ENCODE assay signal across 18 cellular contexts in the genomic region with DNA sequence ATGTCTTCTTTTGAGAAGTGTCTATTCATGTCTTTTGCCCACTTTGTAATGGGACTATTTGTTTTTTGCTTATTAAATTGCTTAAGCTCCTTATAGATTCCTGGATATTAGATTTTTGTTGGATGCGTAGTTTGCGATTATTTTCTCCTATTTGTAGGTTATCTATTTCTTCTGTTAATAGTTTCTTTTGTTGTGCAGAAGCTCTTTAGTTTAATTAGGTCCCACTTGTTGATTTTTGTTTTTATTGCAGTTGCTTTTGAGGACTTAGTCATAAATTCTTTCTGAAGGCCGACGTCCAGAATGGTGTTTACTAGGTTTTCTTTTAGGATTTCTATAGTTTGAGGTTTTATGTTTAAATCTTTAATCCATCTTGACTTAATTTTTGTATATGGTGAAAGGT.
DNase-seq lines count a peak whose midpoint lies in the region; ATAC-seq and TF ChIP-seq lines count a peak whose summit lies in the region.
"Had no signal": no experiment of that assay in that cellular context is flagged by ENCODE, and none has a peak within 500 bp of the region (broad histone marks: within the 10 kb centered on the region; RNA-seq: fewer than 3 reads in every experiment).

No MANE protein-coding gene starts in this region.

- POLR2A ChIA-PET in MCF 10A (lab: Yijun Ruan, JAX) = interaction anchor here (0.7 to 7.9 kb wide), 10 partner anchors 14 to 174 kb away, joined by 3 to 113 read pairs (median 4); partner anchors contain the start of genes NFKBIA, PPP2R3C and PSMA6

- H3K27ac Mint-ChIP-seq in MCF 10A (ENCODE audit: low read depth, unreplicated experiment) = peak overlapping the region; percentile 35
- peak overlapping the region; percentile 53 for H3K27ac Mint-ChIP-seq in T-helper 17 cell
- H3K27ac Mint-ChIP-seq: CD4-positive, alpha-beta T cell; GM23338; H9; HFFc6 had no signal

- intact Hi-C loops in MCF 10A (cut with micrococcal nuclease) = loop anchor here (1.0 to 5.0 kb wide), 2 partner anchors 87 to 178 kb away; no protein-coding TSS in a partner anchor
- intact Hi-C loops in mammary epithelial cell (cut with micrococcal nuclease) = loop anchor here (1.0 kb wide), 2 partner anchors 178 to 184 kb away; no protein-coding TSS in a partner anchor

- H3K36me3 ChIP-seq in mammary epithelial cell (ENCODE audit: insufficient read depth, low read length) (no peaks in the 10 kb centered on the region), DND-41 (ENCODE audit: insufficient read depth, low read length) (no peaks in the 10 kb centered on the region)
- H3K36me3 ChIP-seq: BE2C had no signal

- no peak overlapping the region for H3K4me2 ChIP-seq in mammary epithelial cell (ENCODE audit: insufficient read depth, low read depth, low read length)
- no peak overlapping the region for H3K4me2 ChIP-seq in DND-41 (ENCODE audit: insufficient read depth, low read length)
- H3K4me2 ChIP-seq: GM23338 had no signal

- H3K27me3 ChIP-seq in mammary epithelial cell (ENCODE audit: insufficient read depth, low read length) (no peaks in the 10 kb centered on the region), DND-41 (ENCODE audit: insufficient read depth, low read length, poor library complexity) (no peaks in the 10 kb centered on the region)
- H3K27me3 ChIP-seq: BE2C; BLaER1 treated with 17β-estradiol and CSF1 and Interleukin-3, amounts not matched to agents 10 nM and 100 nM had no signal

- no peaks in the 10 kb centered on the region for H4K20me1 ChIP-seq in mammary epithelial cell (ENCODE audit: insufficient read depth, low read length)
- H4K20me1 ChIP-seq in DND-41 (ENCODE audit: insufficient read depth, low read length) = no peaks in the 10 kb centered on the region
- H4K20me1 ChIP-seq: BLaER1 treated with 17β-estradiol and CSF1 and Interleukin-3, amounts not matched to agents 10 nM and 100 nM had no signal

- peaks cover 1% of the 10 kb centered on the region for H3K4me1 ChIP-seq in mammary epithelial cell (ENCODE audit: insufficient read depth, low read length)
- H3K4me1 ChIP-seq in DND-41 (ENCODE audit: insufficient read depth, low read length) = peaks cover 34% of the 10 kb centered on the region

- H2AFZ ChIP-seq in mammary epithelial cell (ENCODE audit: low read depth, low read length) (no peak overlapping the region), DND-41 (ENCODE audit: low read depth, low read length) (no peak overlapping the region)
- H2AFZ ChIP-seq: GM23338 had no signal

- no peak overlapping the region for H3K4me3 ChIP-seq in mammary epithelial cell (replicated peaks in 1 of 3; ENCODE audit: insufficient read depth in 1 of 3, low read depth in 2 of 3, low read length in 3 of 3)
- no peak overlapping the region for H3K4me3 ChIP-seq in DND-41 (ENCODE audit: low read depth in 1 of 2, low read length in 2 of 2)
- H3K4me3 ChIP-seq: BLaER1 treated with 17β-estradiol and CSF1 and Interleukin-3, amounts not matched to agents 10 nM and 100 nM; GM23338 had no signal

- H3K9me3 Mint-ChIP-seq in MCF 10A (ENCODE audit: unreplicated experiment) = no peaks in the 10 kb centered on the region
- H3K9me3 Mint-ChIP-seq: CD14-positive monocyte; CD4-positive, alpha-beta T cell; CD8-positive, alpha-beta memory T cell; GM23338; H9; HFFc6 had no signal

- DNase-seq in MCF 10A (ENCODE audit: unreplicated experiment) = no peak
- no peak for DNase-seq in mammary epithelial cell
- DNase-seq in DND-41 = no peak
- DNase-seq in T-helper 17 cell = no peak
- no peak for DNase-seq in SK-N-DZ (ENCODE audit: low spot score)
- DNase-seq in activated CD8-positive, alpha-beta memory T cell treated with anti-CD3 and anti-CD28 coated beads, Interleukin-2, amount 50 U/mL, for 4 hours = no peak
- DNase-seq: BE2C; CD4-positive, alpha-beta T cell; DMS 273 treated with DMSO at 0.1 percent for 48 hours; DMS79; GF-D8; H9; HFFc6 had no signal

- dilution Hi-C loops in mammary epithelial cell (cut with HindIII; ENCODE audit: low sequenced_read_pairs) = no loop called here

- TF ChIP-seq CTCF in MCF 10A (IDR thresholded peaks at IDR 0.05; ENCODE audit: unreplicated experiment) (no peak), mammary epithelial cell (conservative IDR thresholded peaks at IDR 0.05 in 1 of 2, IDR thresholded peaks at IDR 0.05 in 1 of 2; ENCODE audit: extremely low read depth in 1 of 2, insufficient read depth in 1 of 2, low read depth in 1 of 2, low read length in 2 of 2) (no peak), DND-41 (IDR thresholded peaks at IDR 0.05; ENCODE audit: borderline replicate concordance, extremely low read depth, low read length, poor library complexity, severe bottlenecking) (no peak)

- H3K9me3 ChIP-seq in mammary epithelial cell (replicated peaks; ENCODE audit: insufficient read depth, low read length) (no peaks in the 10 kb centered on the region), DND-41 (ENCODE audit: insufficient read depth, low read length, severe bottlenecking) (no peaks in the 10 kb centered on the region), T-helper 17 cell (ENCODE audit: control insufficient read depth, low read length, poor library complexity, severe bottlenecking) (no peaks in the 10 kb centered on the region)
- H3K9me3 ChIP-seq: BE2C; BLaER1 treated with 17β-estradiol and CSF1 and Interleukin-3, amounts not matched to agents 10 nM and 100 nM had no signal

- in situ Hi-C loops in mammary epithelial cell (cut with MboI; ENCODE audit: low sequenced_read_pairs in 2 of 2) = no loop called here

- peaks cover 6% of the 10 kb centered on the region for H3K36me3 Mint-ChIP-seq in MCF 10A (ENCODE audit: insufficient read depth, unreplicated experiment)
- peaks cover 2% of the 10 kb centered on the region for H3K36me3 Mint-ChIP-seq in T-helper 17 cell (ENCODE audit: low read depth)

- H3K4me1 Mint-ChIP-seq in MCF 10A (ENCODE audit: insufficient read depth, unreplicated experiment) (peaks cover 18% of the 10 kb centered on the region), T-helper 17 cell (peaks cover 30% of the 10 kb centered on the region)
- H3K4me1 Mint-ChIP-seq: H9 had no signal

- H3K4me3 Mint-ChIP-seq in MCF 10A (ENCODE audit: unreplicated experiment) = no peak overlapping the region
- no peak overlapping the region for H3K4me3 Mint-ChIP-seq in T-helper 17 cell
- H3K4me3 Mint-ChIP-seq: CD14-positive monocyte; CD4-positive, alpha-beta T cell; CD8-positive, alpha-beta memory T cell; GM23338; H9; HFFc6 had no signal

- H3K79me2 ChIP-seq in mammary epithelial cell (ENCODE audit: insufficient read depth, low read length) (no peaks in the 10 kb centered on the region), DND-41 (ENCODE audit: insufficient read depth, low read length) (peaks cover 28% of the 10 kb centered on the region)

- H3K27ac ChIP-seq in mammary epithelial cell (ENCODE audit: insufficient read depth, low read depth, low read length) = no peak overlapping the region
- peak overlapping the region; percentile 77 for H3K27ac ChIP-seq in DND-41 (ENCODE audit: low read length)
- H3K27ac ChIP-seq: 22Rv1 had no signal

- BruUV-seq in MCF 10A (replicated peaks; lab: Mats Ljungman, UMichigan) = no TSS peak
- BruUV-seq in mammary epithelial cell (replicated peaks; lab: Mats Ljungman, UMichigan) = no TSS peak

- H3K9ac ChIP-seq in mammary epithelial cell (ENCODE audit: insufficient read depth, low read length) (no peak overlapping the region), DND-41 (ENCODE audit: low read depth, low read length) (no peak overlapping the region)

- H3K27me3 Mint-ChIP-seq in MCF 10A (ENCODE audit: insufficient read depth, unreplicated experiment) (no peaks in the 10 kb centered on the region), T-helper 17 cell (no peaks in the 10 kb centered on the region)
- H3K27me3 Mint-ChIP-seq: CD4-positive, alpha-beta T cell; CD8-positive, alpha-beta memory T cell had no signal

- WGBS in mammary epithelial cell (ENCODE audit: low coverage, missing lambda C conversion rate) = 92% methylated on average over 4 of the region's 4 CpGs

- no peak for ATAC-seq in DND-41 (ENCODE audit: insufficient read depth, low read depth)
- no peak for ATAC-seq in T-helper 17 cell
- ATAC-seq: GM23338 had no signal

- CTCF ChIA-PET in MCF 10A (lab: Yijun Ruan, JAX) (interaction anchor here (0.7 to 5.1 kb wide), 27 partner anchors 10 to 373 kb away, joined by 3 to 36 read pairs (median 4); partner anchors contain the start of gene NFKBIA), mammary epithelial cell (lab: Charles Lee; ENCODE audit: low non-redundant PET) (interaction anchor here (0.8 kb wide), 1 partner anchor 74 kb away, joined by 3 read pairs; no protein-coding TSS in a partner anchor)
